Comparison of ENCODE assay signal across 24 cellular contexts in the genomic region with DNA sequence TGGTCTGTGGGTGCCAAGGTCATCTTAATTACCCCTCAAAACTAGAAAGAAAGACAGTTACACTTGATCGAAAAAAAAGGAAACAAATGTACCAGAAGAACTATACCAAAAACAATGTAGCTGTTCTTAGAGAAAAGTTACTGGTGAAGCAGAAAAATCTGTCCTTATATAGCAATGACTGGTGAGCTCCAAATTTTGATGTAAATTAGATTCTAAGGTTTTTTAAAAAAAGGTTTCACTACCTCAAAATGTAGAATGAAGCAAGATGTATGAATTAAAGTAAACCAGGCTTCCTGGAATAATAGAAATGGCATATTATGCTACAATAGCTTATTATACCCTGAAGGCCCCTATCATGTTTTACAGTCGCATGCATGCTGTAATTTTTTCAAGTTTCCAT.
"Had no signal": no experiment of that assay in that cellular context is flagged by ENCODE, and none has a peak within 500 bp of the region (broad histone marks: within the 10 kb centered on the region; RNA-seq: fewer than 3 reads in every experiment).

No MANE protein-coding gene starts in this region.

- H3K4me1 Mint-ChIP-seq: activated T-helper 17 cell treated with anti-CD3 and anti-CD28 coated beads, Interleukin-2, amount 50 U/mL, for 72 hours; stimulated activated naive CD8-positive, alpha-beta T cell treated with anti-CD3 and anti-CD28 coated beads, Interleukin-15, amount 100 ng/mL, for 72 hours had no signal

- H3K9me3 Mint-ChIP-seq: activated CD8-positive, alpha-beta T cell treated with anti-CD3 and anti-CD28 coated beads for 36 hours; activated T-cell treated with anti-CD3 and anti-CD28 coated beads, Interleukin-2, amount 50 U/mL, for 4 hours; activated T-helper 17 cell treated with anti-CD3 and anti-CD28 coated beads, Interleukin-2, amount 50 U/mL, for 72 hours; stimulated activated naive CD8-positive, alpha-beta T cell treated with anti-CD3 and anti-CD28 coated beads, Interleukin-15, amount 100 ng/mL, for 72 hours; type B pancreatic cell had no signal

- H3K4me3 Mint-ChIP-seq: activated CD8-positive, alpha-beta T cell treated with anti-CD3 and anti-CD28 coated beads for 36 hours; activated naive CD8-positive, alpha-beta T cell; activated T-cell treated with anti-CD3 and anti-CD28 coated beads, Interleukin-2, amount 50 U/mL, for 4 hours; activated T-helper 17 cell treated with anti-CD3 and anti-CD28 coated beads, Interleukin-2, amount 50 U/mL, for 72 hours; stimulated activated naive CD8-positive, alpha-beta T cell treated with anti-CD3 and anti-CD28 coated beads, Interleukin-15, amount 100 ng/mL, for 72 hours; type B pancreatic cell had no signal

- DNase-seq: activated CD4-positive, alpha-beta T cell treated with anti-CD3 and anti-CD28 coated beads for 1 hour; activated CD4-positive, alpha-beta T cell treated with anti-CD3 and anti-CD28 coated beads, Interleukin-2, amount 50 U/mL, for 1 hour; activated CD8-positive, alpha-beta T cell treated with anti-CD3 and anti-CD28 coated beads for 36 hours; activated naive CD4-positive, alpha-beta T cell; activated T-cell treated with anti-CD3 and anti-CD28 coated beads, Interleukin-2, amount 50 U/mL, for 4 hours; anterior cingulate cortex; dermis blood vessel endothelial cell; effector CD4-positive, alpha-beta T cell; esophagus squamous epithelium; foreskin melanocyte; glutamatergic neuron; islet precursor cell; left ventricle myocardium inferior; ovary; stimulated activated CD4-positive, alpha-beta T cell treated with anti-CD3 and anti-CD28 coated beads, Interleukin-12 subunit alpha, Interleukin-12 subunit beta, amount 100 ng/mL, for 4 hours; stimulated activated CD4-positive, alpha-beta T cell treated with anti-CD3 and anti-CD28 coated beads, Interleukin-4, amount 100 ng/mL, for 1 hour; stimulated activated naive CD8-positive, alpha-beta T cell treated with anti-CD3 and anti-CD28 coated beads, Interleukin-15, amount 100 ng/mL, for 72 hours; substantia nigra; T-helper 2 cell had no signal

- ATAC-seq: activated CD8-positive, alpha-beta T cell treated with anti-CD3 and anti-CD28 coated beads for 36 hours; activated T-cell treated with anti-CD3 and anti-CD28 coated beads, Interleukin-2, amount 50 U/mL, for 4 hours; activated T-helper 17 cell treated with anti-CD3 and anti-CD28 coated beads, Interleukin-2, amount 50 U/mL, for 72 hours; sciatic nerve; stimulated activated naive CD8-positive, alpha-beta T cell treated with anti-CD3 and anti-CD28 coated beads, Interleukin-15, amount 100 ng/mL, for 72 hours had no signal

- H3K27me3 Mint-ChIP-seq: activated CD8-positive, alpha-beta T cell treated with anti-CD3 and anti-CD28 coated beads for 36 hours; activated naive CD8-positive, alpha-beta T cell; activated T-helper 17 cell treated with anti-CD3 and anti-CD28 coated beads, Interleukin-2, amount 50 U/mL, for 72 hours; progenitor cell of endocrine pancreas; stimulated activated naive CD8-positive, alpha-beta T cell treated with anti-CD3 and anti-CD28 coated beads, Interleukin-15, amount 100 ng/mL, for 72 hours; type B pancreatic cell had no signal

- H3K27ac Mint-ChIP-seq: activated CD8-positive, alpha-beta T cell treated with anti-CD3 and anti-CD28 coated beads for 36 hours; activated naive CD8-positive, alpha-beta T cell; activated T-helper 17 cell treated with anti-CD3 and anti-CD28 coated beads, Interleukin-2, amount 50 U/mL, for 72 hours; stimulated activated naive CD8-positive, alpha-beta T cell treated with anti-CD3 and anti-CD28 coated beads, Interleukin-15, amount 100 ng/mL, for 72 hours; type B pancreatic cell had no signal
